ENCODE assay signal across 18 cellular contexts in genomic region chr2:158690823-158691222, GRCh38.
DNase-seq lines count a peak whose midpoint lies in the region; ATAC-seq, FAIRE-seq and TF ChIP-seq lines count a peak whose summit lies in the region.
"Had no signal": no experiment of that assay in that cellular context is flagged by ENCODE, and none has a peak within 500 bp of the region (broad histone marks: within the 10 kb centered on the region; RNA-seq: fewer than 3 reads in every experiment).

No MANE protein-coding gene starts in this region.

- peaks cover 0 to 3% of the 10 kb centered on the region in 2 experiments; a peak in 2 of 5 replicates for H3K27me3 ChIP-seq in HepG2 (ENCODE audit: control insufficient read depth in 1 of 2, insufficient read depth in 2 of 2, low read length in 2 of 2)
- no peaks in the 10 kb centered on the region for H3K27me3 ChIP-seq in right lobe of liver
- H3K27me3 ChIP-seq in K562 (ENCODE audit: control insufficient read depth in 2 of 2, insufficient read depth in 2 of 2, low read length in 2 of 2) = peaks cover 33 to 49% of the 10 kb centered on the region in 2 experiments; a peak in 4 of 5 replicates
- no peaks in the 10 kb centered on the region for H3K27me3 ChIP-seq in esophagus muscularis mucosa

- no peak overlapping the region for H3K4me2 ChIP-seq in HepG2 (ENCODE audit: low read depth, low read length)
- no peak overlapping the region for H3K4me2 ChIP-seq in K562 (ENCODE audit: insufficient read depth, low read length)

- no peak for TF ChIP-seq POLR2A in HepG2 (IDR thresholded peaks at IDR 0.05; ENCODE audit: insufficient read depth in 1 of 2, low read depth in 2 of 2, low read length in 2 of 2)
- no peak for TF ChIP-seq POLR2A in right lobe of liver (IDR thresholded peaks at IDR 0.05)
- no peak for TF ChIP-seq POLR2A in K562 (conservative IDR thresholded peaks at IDR 0.05)
- TF ChIP-seq POLR2A in esophagus muscularis mucosa (IDR thresholded peaks at IDR 0.05; ENCODE audit: low read depth) = no peak
- TF ChIP-seq POLR2A in GM18505 (IDR thresholded peaks at IDR 0.05; ENCODE audit: borderline replicate concordance, extremely low read depth, insufficient read depth, insufficient read length) = no peak

- H3K27ac ChIP-seq in HepG2 (ENCODE audit: extremely low read length, insufficient read depth, low read length) = no peak overlapping the region
- no peak overlapping the region for H3K27ac ChIP-seq in right lobe of liver
- H3K27ac ChIP-seq in K562 (ENCODE audit: extremely low read depth, low read depth, low read length) = no peak overlapping the region
- no peak overlapping the region for H3K27ac ChIP-seq in esophagus muscularis mucosa (replicated peaks in 1 of 4)
- H3K27ac ChIP-seq: GM23248 had no signal

- FAIRE-seq in HepG2 (lab: Jason Lieb, UNC) (no peak), K562 (lab: Jason Lieb, UNC) (no peak)
- FAIRE-seq: GM12891, H1 had no signal

- POLR2A ChIA-PET in HepG2 (lab: Yijun Ruan, JAX) = no interaction called here
- POLR2A ChIA-PET in K562 (lab: Yijun Ruan, JAX) = interaction anchor here (0.7 to 1.0 kb wide), 5 partner anchors 15 to 1313 kb away, joined by 3 to 4 read pairs (median 3); no protein-coding TSS in a partner anchor

- no peaks in the 10 kb centered on the region for H3K9me1 ChIP-seq in K562 (ENCODE audit: control insufficient read depth, insufficient read depth, low read length)

- TF ChIP-seq CTCF in HepG2 (CRISPR knock-in tag; IDR thresholded peaks at IDR 0.05) (no peak), right lobe of liver (IDR thresholded peaks at IDR 0.05) (no peak), K562 (IDR thresholded peaks at IDR 0.05 in 2 of 3, conservative IDR thresholded peaks at IDR 0.05 in 1 of 3; ENCODE audit: insufficient read depth in 2 of 3, low read depth in 1 of 3, low read length in 3 of 3) (0 out of 6 replicates have a peak, but pooled peaks of 1 of the 3 experiments have one; percentile 7), esophagus muscularis mucosa (IDR thresholded peaks at IDR 0.05) (no peak)

- H3K9me3 ChIP-seq in HepG2 (ENCODE audit: low read length) (no peaks in the 10 kb centered on the region), right lobe of liver (no peaks in the 10 kb centered on the region), K562 (replicated peaks; ENCODE audit: control insufficient read depth, insufficient read depth, low read depth, low read length) (no peaks in the 10 kb centered on the region), esophagus muscularis mucosa (no peaks in the 10 kb centered on the region)

- 59% methylated on average over 2 of the region's 2 CpGs for WGBS in HepG2 (ENCODE audit: low lambda C conversion rate)
- WGBS in right lobe of liver (ENCODE audit: insufficient coverage, low coverage, low lambda C conversion rate, missing lambda C conversion rate) = 64% methylated on average over 2 of the region's 2 CpGs
- WGBS in K562 (ENCODE audit: insufficient coverage, low coverage, missing lambda C conversion rate) = 0% methylated on average over 2 of the region's 2 CpGs
- 94% methylated on average over 2 of the region's 2 CpGs for WGBS in esophagus muscularis mucosa

- H3K36me3 ChIP-seq in HepG2 (replicated peaks in 1 of 2; ENCODE audit: control insufficient read depth in 1 of 2, insufficient read depth in 2 of 2, low read length in 2 of 2) = no peaks in the 10 kb centered on the region
- no peaks in the 10 kb centered on the region for H3K36me3 ChIP-seq in right lobe of liver
- H3K36me3 ChIP-seq in K562 (ENCODE audit: control insufficient read depth, insufficient read depth, low read length) = no peaks in the 10 kb centered on the region
- H3K36me3 ChIP-seq in esophagus muscularis mucosa = no peaks in the 10 kb centered on the region

- no peaks in the 10 kb centered on the region for H4K20me1 ChIP-seq in HepG2 (ENCODE audit: insufficient read depth, low read length)
- no peaks in the 10 kb centered on the region for H4K20me1 ChIP-seq in K562 (replicated peaks; ENCODE audit: control insufficient read depth, insufficient read depth, low read length)

- TF ChIP-seq EP300 in HepG2 (IDR thresholded peaks at IDR 0.05; ENCODE audit: low read depth in 2 of 2, low read length in 2 of 2) (no peak), HepG2 (CRISPR knock-in tag; IDR thresholded peaks at IDR 0.05; ENCODE audit: borderline replicate concordance) (no peak), K562 (IDR thresholded peaks at IDR 0.05; ENCODE audit: low read length) (no peak), esophagus muscularis mucosa (IDR thresholded peaks at IDR 0.05) (no peak)

- CTCF ChIA-PET in HepG2 (lab: Yijun Ruan, JAX; ENCODE audit: low intra/inter-chr PET ratio, low total read pairs) = no interaction called here
- CTCF ChIA-PET in K562 (lab: Yijun Ruan, JAX; ENCODE audit: low intra/inter-chr PET ratio) = no interaction called here

- H3K4me3 ChIP-seq in HepG2 (replicated peaks in 1 of 3; ENCODE audit: insufficient read depth in 1 of 3, low read depth in 2 of 3, low read length in 3 of 3) = no peak overlapping the region
- H3K4me3 ChIP-seq in right lobe of liver = no peak overlapping the region
- no peak overlapping the region for H3K4me3 ChIP-seq in K562
- no peak overlapping the region for H3K4me3 ChIP-seq in esophagus muscularis mucosa
- H3K4me3 ChIP-seq: GM23248 had no signal

- BruUV-seq in HepG2 (replicated peaks; lab: Mats Ljungman, UMichigan) (no TSS peak), K562 (replicated peaks; lab: Mats Ljungman, UMichigan) (no TSS peak)

- no peak overlapping the region for H3K9ac ChIP-seq in HepG2 (ENCODE audit: insufficient read depth, low read depth, low read length)
- no peak overlapping the region for H3K9ac ChIP-seq in K562 (ENCODE audit: insufficient read depth in 1 of 2, low read depth in 2 of 2, low read length in 2 of 2)
- H3K9ac ChIP-seq: GM23248 had no signal

- no peak overlapping the region for H2AFZ ChIP-seq in HepG2 (ENCODE audit: low read length)
- H2AFZ ChIP-seq in K562 (ENCODE audit: low read depth, low read length) = no peak overlapping the region
- H2AFZ ChIP-seq: GM23248 had no signal

- H3K79me2 ChIP-seq in HepG2 (ENCODE audit: insufficient read depth, low read length) (no peaks in the 10 kb centered on the region), K562 (ENCODE audit: control insufficient read depth, insufficient read depth, low read length) (no peaks in the 10 kb centered on the region)

- peak; percentile 46 for ATAC-seq in HepG2
- ATAC-seq in right lobe of liver = no peak
- peak; percentile 68 for ATAC-seq in K562
- ATAC-seq in GM18505 (IDR thresholded peaks at IDR 0.05; ENCODE audit: unreplicated experiment) = no peak

- no peak for TF ChIP-seq RAD21 in HepG2 (CRISPR knock-in tag; IDR thresholded peaks at IDR 0.05)
- TF ChIP-seq RAD21 in K562 (CRISPR knock-in tag; conservative IDR thresholded peaks at IDR 0.05 in 1 of 2, IDR thresholded peaks at IDR 0.05 in 1 of 2) = no peak

- in situ Hi-C loops in HepG2 (cut with HindIII; ENCODE audit: extremely low pct_ligation_motif_present, low pct_unique_long_range_greater_than_20kb) (no loop called here), K562 (cut with MboI) (no loop called here)

- peaks cover 12% of the 10 kb centered on the region for H3K4me1 ChIP-seq in HepG2 (ENCODE audit: insufficient read depth, low read length)
- H3K4me1 ChIP-seq in right lobe of liver = no peaks in the 10 kb centered on the region
- no peaks in the 10 kb centered on the region for H3K4me1 ChIP-seq in K562 (replicated peaks in 1 of 2; ENCODE audit: control insufficient read depth in 2 of 2, insufficient read depth in 2 of 2, low read length in 2 of 2)
- H3K4me1 ChIP-seq in esophagus muscularis mucosa = no peaks in the 10 kb centered on the region

- intact Hi-C loops in HepG2 (cut with micrococcal nuclease; ENCODE audit: unreplicated experiment) (no loop called here), right lobe of liver (cut with DNase I) (no loop called here), K562 (cut with micrococcal nuclease) (no loop called here), esophagus muscularis mucosa (cut with DNase I) (no loop called here)

- DNase-seq in HepG2 (ENCODE audit: low spot score) = no peak
- no peak for DNase-seq in right lobe of liver
- DNase-seq in K562 (ENCODE audit: extremely low read depth in 1 of 4, low spot score in 3 of 4) = no peak
- DNase-seq in esophagus muscularis mucosa (ENCODE audit: extremely low spot score) = peak; percentile 57
- no peak for DNase-seq in hepatic stellate cell (ENCODE audit: low spot score)
- DNase-seq: C1 segment of cervical spinal cord; Calu3; CD4-positive, alpha-beta memory T cell; COR-L47; DMS53; DMS79 treated with DMSO at 0.1 percent for 48 hours; GF-D8; GM23248; H7; HCEC 1CT had no signal

TF ChIP-seq in HepG2, 621 proteins besides CTCF, POLR2A, EP300 and RAD21 (continues in another document):
- TF ChIP-seq WIZ (CRISPR knock-in tag; IDR thresholded peaks at IDR 0.05) (no peak), NR0B2 (CRISPR knock-in tag; IDR thresholded peaks at IDR 0.05) (no peak), ISL2 (CRISPR knock-in tag; IDR thresholded peaks at IDR 0.05) (no peak)

TF ChIP-seq in K562, 482 proteins besides CTCF, POLR2A, EP300 and RAD21:
- TF ChIP-seq MYNN (IDR thresholded peaks at IDR 0.05) = no peak
- no peak for TF ChIP-seq MYNN (CRISPR knock-in tag; IDR thresholded peaks at IDR 0.05)
- TF ChIP-seq, protein P1, sequence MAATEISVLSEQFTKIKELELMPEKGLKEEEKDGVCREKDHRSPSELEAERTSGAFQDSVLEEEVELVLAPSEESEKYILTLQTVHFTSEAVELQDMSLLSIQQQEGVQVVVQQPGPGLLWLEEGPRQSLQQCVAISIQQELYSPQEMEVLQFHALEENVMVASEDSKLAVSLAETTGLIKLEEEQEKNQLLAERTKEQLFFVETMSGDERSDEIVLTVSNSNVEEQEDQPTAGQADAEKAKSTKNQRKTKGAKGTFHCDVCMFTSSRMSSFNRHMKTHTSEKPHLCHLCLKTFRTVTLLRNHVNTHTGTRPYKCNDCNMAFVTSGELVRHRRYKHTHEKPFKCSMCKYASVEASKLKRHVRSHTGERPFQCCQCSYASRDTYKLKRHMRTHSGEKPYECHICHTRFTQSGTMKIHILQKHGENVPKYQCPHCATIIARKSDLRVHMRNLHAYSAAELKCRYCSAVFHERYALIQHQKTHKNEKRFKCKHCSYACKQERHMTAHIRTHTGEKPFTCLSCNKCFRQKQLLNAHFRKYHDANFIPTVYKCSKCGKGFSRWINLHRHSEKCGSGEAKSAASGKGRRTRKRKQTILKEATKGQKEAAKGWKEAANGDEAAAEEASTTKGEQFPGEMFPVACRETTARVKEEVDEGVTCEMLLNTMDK (IDR thresholded peaks at IDR 0.05; ENCODE audit: borderline replicate concordance, insufficient read depth, low read depth, low read length, poor library complexity, severe bottlenecking) = peak; percentile 24

Comparison
In these comparisons a context has a peak if more than half of its experiments do, and no peak if none do; other contexts are left out.
1. ATAC-seq: peak in HepG2 (single experiment) and K562 (single experiment); none in right lobe of liver (0 of 4) and GM18505 (single experiment).